10 cellular contexts compared by ENCODE assay signal in genomic region chr4:173191623-173192041, GRCh38. TPM values are rescaled to one million over a fixed set of nuclear protein-coding genes. Genes with fewer than 3 reads are reported as not detected.
A peak's percentile ranks its signal among the peaks of the same experiment; 100 is the strongest.
DNase-seq lines count a peak whose midpoint lies in the region; ATAC-seq and TF ChIP-seq lines count a peak whose summit lies in the region.
"Had no signal": no experiment of that assay in that cellular context is flagged by ENCODE, and none has a peak within 500 bp of the region (broad histone marks: within the 10 kb centered on the region; RNA-seq: fewer than 3 reads in every experiment).

No MANE protein-coding gene starts in this region.

- TF ChIP-seq POLR2A in adrenal gland (IDR thresholded peaks at IDR 0.05) (no peak), gastroesophageal sphincter (IDR thresholded peaks at IDR 0.05) (no peak)

- POLR2A ChIA-PET in HEK293 (lab: Yijun Ruan, JAX) = no interaction called here

- no peaks in the 10 kb centered on the region for H3K36me3 ChIP-seq in HEK293 (ENCODE audit: control insufficient read depth in 2 of 2, insufficient read depth in 1 of 2, low read length in 2 of 2)
- H3K36me3 ChIP-seq in adrenal gland (replicated peaks in 1 of 2) = no peaks in the 10 kb centered on the region
- H3K36me3 ChIP-seq in gastroesophageal sphincter = no peaks in the 10 kb centered on the region
- H3K36me3 ChIP-seq: lower lobe of right lung had no signal

- intact Hi-C loops in adrenal gland (cut with DNase I) = no loop called here
- intact Hi-C loops in right cardiac atrium (cut with DNase I) = no loop called here

- H3K9me3 ChIP-seq in HEK293 (ENCODE audit: control insufficient read depth, insufficient read depth, low read depth, low read length) = no peaks in the 10 kb centered on the region
- no peaks in the 10 kb centered on the region for H3K9me3 ChIP-seq in adrenal gland (replicated peaks in 1 of 3)
- no peaks in the 10 kb centered on the region for H3K9me3 ChIP-seq in gastroesophageal sphincter
- no peaks in the 10 kb centered on the region for H3K9me3 ChIP-seq in right cardiac atrium (ENCODE audit: control insufficient read depth, low read length)
- H3K9me3 ChIP-seq: lower lobe of right lung had no signal

- ATAC-seq in gastroesophageal sphincter = no peak
- ATAC-seq in right cardiac atrium = no peak
- ATAC-seq in GM18907 (IDR thresholded peaks at IDR 0.05; ENCODE audit: unreplicated experiment) = no peak

- H3K27me3 ChIP-seq in adrenal gland (no peaks in the 10 kb centered on the region), gastroesophageal sphincter (no peaks in the 10 kb centered on the region), right cardiac atrium (ENCODE audit: control insufficient read depth, insufficient read depth) (no peaks in the 10 kb centered on the region)

- H3K4me1 ChIP-seq in HEK293 (ENCODE audit: control insufficient read depth, insufficient read depth, low read length) = peaks cover 5% of the 10 kb centered on the region
- no peaks in the 10 kb centered on the region for H3K4me1 ChIP-seq in adrenal gland (replicated peaks in 1 of 2)
- H3K4me1 ChIP-seq in gastroesophageal sphincter = peaks cover 0 to 14% (median 0%) of the 10 kb centered on the region in 3 donors
- no peaks in the 10 kb centered on the region for H3K4me1 ChIP-seq in right cardiac atrium (ENCODE audit: control insufficient read depth, insufficient read depth, low read length)

- TF ChIP-seq CTCF in HEK293 (tag by site-specific recombination; IDR thresholded peaks at IDR 0.05) (no peak), adrenal gland (IDR thresholded peaks at IDR 0.05) (no peak), gastroesophageal sphincter (IDR thresholded peaks at IDR 0.05) (no peak)

- 27 to 44% (median 33%) methylated on average over 3 of the region's 3 CpGs for WGBS in adrenal gland, 4 donors
- whole genome bisulfite sequencing in gastroesophageal sphincter (ENCODE audit: low coverage in 1 of 2), 2 donors = 53% methylated on average over 3 of the region's 3 CpGs
- 69% methylated on average over 3 of the region's 3 CpGs for WGBS in right cardiac atrium

- TF ChIP-seq EP300 in gastroesophageal sphincter (IDR thresholded peaks at IDR 0.05) = no peak

- DNase-seq in COR-L47 (lab: John Stamatoyannopoulos, UW) = peak; percentile 51
- no peak for DNase-seq in adrenal gland
- peak; percentile 84 for DNase-seq in kidney tubule cell (ENCODE audit: low spot score)
- no peak for DNase-seq in amniotic stem cell (lab: John Stamatoyannopoulos, UW)
- DNase-seq in right cardiac atrium = no peak
- DNase-seq: DMS 273 treated with DMSO at 0.1 percent for 48 hours, lower lobe of right lung had no signal

- CTCF ChIA-PET in HEK293 (lab: Yijun Ruan, JAX) = interaction anchor here (0.7 to 1.2 kb wide), 2 partner anchors 12 to 109 kb away, joined by 3 read pairs; no protein-coding TSS in a partner anchor

- H3K4me3 ChIP-seq in HEK293 (ENCODE audit: low read depth, low read length) (no peak overlapping the region), adrenal gland (peak overlapping the region in 1 of 4 donors; percentile 17), gastroesophageal sphincter (no peak overlapping the region), right cardiac atrium (ENCODE audit: low read length) (no peak overlapping the region)
- H3K4me3 ChIP-seq: lower lobe of right lung had no signal

- no peak overlapping the region for H3K27ac ChIP-seq in HEK293 (ENCODE audit: extremely low read depth, low read depth, low read length)
- H3K27ac ChIP-seq in adrenal gland = peak overlapping the region in 3 of 5 donors; percentile 21 to 48 (median 35)
- no peak overlapping the region for H3K27ac ChIP-seq in gastroesophageal sphincter
- no peak overlapping the region for H3K27ac ChIP-seq in right cardiac atrium (ENCODE audit: low read length)
- H3K27ac ChIP-seq: lower lobe of right lung had no signal

TF ChIP-seq in HEK293, 187 proteins besides CTCF, POLR2A, EP300 and RAD21:
- TF ChIP-seq, protein P1, sequence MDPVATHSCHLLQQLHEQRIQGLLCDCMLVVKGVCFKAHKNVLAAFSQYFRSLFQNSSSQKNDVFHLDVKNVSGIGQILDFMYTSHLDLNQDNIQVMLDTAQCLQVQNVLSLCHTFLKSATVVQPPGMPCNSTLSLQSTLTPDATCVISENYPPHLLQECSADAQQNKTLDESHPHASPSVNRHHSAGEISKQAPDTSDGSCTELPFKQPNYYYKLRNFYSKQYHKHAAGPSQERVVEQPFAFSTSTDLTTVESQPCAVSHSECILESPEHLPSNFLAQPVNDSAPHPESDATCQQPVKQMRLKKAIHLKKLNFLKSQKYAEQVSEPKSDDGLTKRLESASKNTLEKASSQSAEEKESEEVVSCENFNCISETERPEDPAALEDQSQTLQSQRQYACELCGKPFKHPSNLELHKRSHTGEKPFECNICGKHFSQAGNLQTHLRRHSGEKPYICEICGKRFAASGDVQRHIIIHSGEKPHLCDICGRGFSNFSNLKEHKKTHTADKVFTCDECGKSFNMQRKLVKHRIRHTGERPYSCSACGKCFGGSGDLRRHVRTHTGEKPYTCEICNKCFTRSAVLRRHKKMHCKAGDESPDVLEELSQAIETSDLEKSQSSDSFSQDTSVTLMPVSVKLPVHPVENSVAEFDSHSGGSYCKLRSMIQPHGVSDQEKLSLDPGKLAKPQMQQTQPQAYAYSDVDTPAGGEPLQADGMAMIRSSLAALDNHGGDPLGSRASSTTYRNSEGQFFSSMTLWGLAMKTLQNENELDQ (tag by site-specific recombination; IDR thresholded peaks at IDR 0.05; ENCODE audit: low read depth) = no peak
- TF ChIP-seq ZNF366 (tag by site-specific recombination; conservative IDR thresholded peaks at IDR 0.05) (0 out of 2 replicates have a peak, but pooled peaks have one; percentile 22), ZNF211 (tag by site-specific recombination; IDR thresholded peaks at IDR 0.05; ENCODE audit: low read depth) (no peak), GLI4 (tag by site-specific recombination; IDR thresholded peaks at IDR 0.05) (no peak), HOXD13 (CRISPR knock-in tag; IDR thresholded peaks at IDR 0.05; ENCODE audit: borderline replicate concordance) (no peak), ZNF324 (tag by site-specific recombination; IDR thresholded peaks at IDR 0.05) (no peak), ZNF837 (tag by site-specific recombination; IDR thresholded peaks at IDR 0.05) (no peak), ZNF335 (tag by site-specific recombination; conservative IDR thresholded peaks at IDR 0.05) (no peak), PRDM1 (tag by site-specific recombination; IDR thresholded peaks at IDR 0.05) (peak; percentile 89), ZNF350 (tag by site-specific recombination; IDR thresholded peaks at IDR 0.05) (no peak)
- TF ChIP-seq, protein P2, sequence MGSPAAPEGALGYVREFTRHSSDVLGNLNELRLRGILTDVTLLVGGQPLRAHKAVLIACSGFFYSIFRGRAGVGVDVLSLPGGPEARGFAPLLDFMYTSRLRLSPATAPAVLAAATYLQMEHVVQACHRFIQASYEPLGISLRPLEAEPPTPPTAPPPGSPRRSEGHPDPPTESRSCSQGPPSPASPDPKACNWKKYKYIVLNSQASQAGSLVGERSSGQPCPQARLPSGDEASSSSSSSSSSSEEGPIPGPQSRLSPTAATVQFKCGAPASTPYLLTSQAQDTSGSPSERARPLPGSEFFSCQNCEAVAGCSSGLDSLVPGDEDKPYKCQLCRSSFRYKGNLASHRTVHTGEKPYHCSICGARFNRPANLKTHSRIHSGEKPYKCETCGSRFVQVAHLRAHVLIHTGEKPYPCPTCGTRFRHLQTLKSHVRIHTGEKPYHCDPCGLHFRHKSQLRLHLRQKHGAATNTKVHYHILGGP (tag by site-specific recombination; IDR thresholded peaks at IDR 0.05) = peak; percentile 85
- TF ChIP-seq, protein P3, sequence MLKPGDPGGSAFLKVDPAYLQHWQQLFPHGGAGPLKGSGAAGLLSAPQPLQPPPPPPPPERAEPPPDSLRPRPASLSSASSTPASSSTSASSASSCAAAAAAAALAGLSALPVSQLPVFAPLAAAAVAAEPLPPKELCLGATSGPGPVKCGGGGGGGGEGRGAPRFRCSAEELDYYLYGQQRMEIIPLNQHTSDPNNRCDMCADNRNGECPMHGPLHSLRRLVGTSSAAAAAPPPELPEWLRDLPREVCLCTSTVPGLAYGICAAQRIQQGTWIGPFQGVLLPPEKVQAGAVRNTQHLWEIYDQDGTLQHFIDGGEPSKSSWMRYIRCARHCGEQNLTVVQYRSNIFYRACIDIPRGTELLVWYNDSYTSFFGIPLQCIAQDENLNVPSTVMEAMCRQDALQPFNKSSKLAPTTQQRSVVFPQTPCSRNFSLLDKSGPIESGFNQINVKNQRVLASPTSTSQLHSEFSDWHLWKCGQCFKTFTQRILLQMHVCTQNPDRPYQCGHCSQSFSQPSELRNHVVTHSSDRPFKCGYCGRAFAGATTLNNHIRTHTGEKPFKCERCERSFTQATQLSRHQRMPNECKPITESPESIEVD (tag by site-specific recombination; IDR thresholded peaks at IDR 0.05) = peak; percentile 71

RNA-seq across cellular contexts. Expression of gene GALNT7, which starts 23.0 kb away (rescaled TPM):
- total RNA-seq in adrenal gland (10 to 100 TPM in 5 of 8 donors, 1 to 10 TPM in 3; 4.4 to 17.4 (median 10.5) TPM), gastroesophageal sphincter (10 to 100 TPM; 13.7 to 30.3 (median 17.5) TPM), right cardiac atrium (10 to 100 TPM in 1 of 4 donors, 1 to 10 TPM in 3; 7.0 to 11.0 (median 8.4) TPM)
- polyA plus RNA-seq in adrenal gland (10 to 100 TPM in 1 of 3 donors, 1 to 10 TPM in 2; 7.8 to 10.2 (median 8.7) TPM), right cardiac atrium (3.6 TPM)

Comparison
In these comparisons a context has a peak if more than half of its experiments do, and no peak if none do; other contexts are left out.
1. DNase-seq: peak in COR-L47 (single experiment) and kidney tubule cell (single experiment); none in adrenal gland (0 of 7), amniotic stem cell (single experiment) and right cardiac atrium (0 of 3).
2. H3K27ac ChIP-seq: peak in adrenal gland (3 of 5); none in HEK293 (single experiment), gastroesophageal sphincter (0 of 4) and right cardiac atrium (single experiment).